In genomic region chr6:96723362-96723761, GRCh38 we compare ENCODE assay signal across 22 cellular contexts.
"Had no signal": no experiment of that assay in that cellular context is flagged by ENCODE, and none has a peak within 500 bp of the region (broad histone marks: within the 10 kb centered on the region; RNA-seq: fewer than 3 reads in every experiment).

No MANE protein-coding gene starts in this region.

- FAIRE-seq: endothelial cell of umbilical vein, frontal cortex, islet of Langerhans, keratinocyte had no signal

- H3K36me3 ChIP-seq: colonic mucosa, esophagus muscularis mucosa, gastroesophageal sphincter, heart right ventricle, left lung, lower lobe of right lung had no signal

- ATAC-seq: foreskin keratinocyte, gastroesophageal sphincter, heart right ventricle, left cardiac atrium, left lung, left ventricle myocardium superior, lower lobe of right lung had no signal

- H3K9me3 ChIP-seq: colonic mucosa, esophagus muscularis mucosa, gastroesophageal sphincter, heart right ventricle, left lung, lower lobe of right lung had no signal

- H3K27ac ChIP-seq: colonic mucosa, esophagus muscularis mucosa, foreskin keratinocyte, gastroesophageal sphincter, heart right ventricle, left lung, lower lobe of right lung had no signal

- H3K4me3 ChIP-seq: colonic mucosa, esophagus muscularis mucosa, gastroesophageal sphincter, heart right ventricle, left lung, lower lobe of right lung had no signal

- DNase-seq: cerebellar nuclear complex; colonic mucosa; cortex of kidney; effector CD4-positive, alpha-beta T cell; effector memory CD4-positive, alpha-beta T cell; foreskin keratinocyte; head of caudate nucleus; heart right ventricle; hippocampal formation; left cardiac atrium; left lung; left ventricle myocardium superior; lower lobe of right lung; mesenchymal stem cell; midbrain had no signal

- H3K9me3 Mint-ChIP-seq: dendritic cell treated with granulocyte-macrophage colony-stimulating factor and Interleukin-4, amounts not matched to agents 40 ng/mL and 50 ng/mL, for 4 days had no signal

- H3K27me3 Mint-ChIP-seq: dendritic cell treated with granulocyte-macrophage colony-stimulating factor and Interleukin-4, amounts not matched to agents 40 ng/mL and 50 ng/mL, for 4 days had no signal

- H3K27ac Mint-ChIP-seq: dendritic cell treated with granulocyte-macrophage colony-stimulating factor and Interleukin-4, amounts not matched to agents 40 ng/mL and 50 ng/mL, for 4 days had no signal

- H3K27me3 ChIP-seq: colonic mucosa, esophagus muscularis mucosa, foreskin keratinocyte, gastroesophageal sphincter, heart right ventricle, left lung had no signal

- H3K4me3 Mint-ChIP-seq: dendritic cell treated with granulocyte-macrophage colony-stimulating factor and Interleukin-4, amounts not matched to agents 40 ng/mL and 50 ng/mL, for 4 days had no signal

- H3K4me1 ChIP-seq: colonic mucosa, esophagus muscularis mucosa, foreskin keratinocyte, gastroesophageal sphincter, heart right ventricle, left lung, lower lobe of right lung had no signal
